ENCODE assay signal across 15 cellular contexts in genomic region chr20:25051386-25052155, GRCh38. TPM values are rescaled to one million over a fixed set of nuclear protein-coding genes. Genes with fewer than 3 reads are reported as not detected.
DNase-seq lines count a peak whose midpoint lies in the region; ATAC-seq and TF ChIP-seq lines count a peak whose summit lies in the region.
"Had no signal": no experiment of that assay in that cellular context is flagged by ENCODE, and none has a peak within 500 bp of the region (broad histone marks: within the 10 kb centered on the region; RNA-seq: fewer than 3 reads in every experiment).

No MANE protein-coding gene starts in this region.

- WGBS in esophagus squamous epithelium, 2 donors, result 91 to 93% methylated on average over 6 of the region's 7 CpGs
- 99% methylated on average over 7 of the region's 7 CpGs; no CpG with 5 or more reads in 1 of the 2 donors for WGBS in transverse colon (ENCODE audit: low coverage in 1 of 2), 2 donors

- H3K4me1 ChIP-seq in esophagus squamous epithelium, result peaks cover 50 to 100% (median 78%) of the 10 kb centered on the region in 3 donors
- peaks cover 24 to 34% of the 10 kb centered on the region in 2 donors for H3K4me1 ChIP-seq in naive thymus-derived CD4-positive, alpha-beta T cell (ENCODE audit: control insufficient read depth in 2 of 2, insufficient read depth in 2 of 2, low read length in 2 of 2)
- peaks cover 42 to 75% (median 51%) of the 10 kb centered on the region in 4 donors for H3K4me1 ChIP-seq in transverse colon

- H3K9me3 ChIP-seq in esophagus squamous epithelium (no peaks in the 10 kb centered on the region), transverse colon (no peaks in the 10 kb centered on the region)
- no peaks in the 10 kb centered on the region for H3K9me3 ChIP-seq in naive thymus-derived CD4-positive, alpha-beta T cell (ENCODE audit: control insufficient read depth in 2 of 3, low read length in 3 of 3)

- peaks cover 0 to 16% (median 2%) of the 10 kb centered on the region in 3 donors for H3K36me3 ChIP-seq in esophagus squamous epithelium
- peaks cover 0 to 28% (median 3%) of the 10 kb centered on the region in 3 experiments for H3K36me3 ChIP-seq in naive thymus-derived CD4-positive, alpha-beta T cell (ENCODE audit: control insufficient read depth in 2 of 3, insufficient read depth in 3 of 3, low read length in 3 of 3)
- peaks cover 0 to 3% (median 0%) of the 10 kb centered on the region in 4 donors for H3K36me3 ChIP-seq in transverse colon

- peak; percentile 10 for DNase-seq in activated naive CD8-positive, alpha-beta T cell treated with anti-CD3 and anti-CD28 coated beads, Interleukin-2, amount 10 ng/mL, durations not matched to agents 7 days and 5 days
- DNase-seq in activated naive CD8-positive, alpha-beta T cell treated with anti-CD3 and anti-CD28 coated beads, Interleukin-2, amount 50 U/mL, for 24 hours, result no peak
- DNase-seq in esophagus squamous epithelium (lab: John Stamatoyannopoulos, UW) (no peak), transverse colon (peak; percentile 5), NCI-H526 treated with DMSO at 0.1 percent for 48 hours (lab: John Stamatoyannopoulos, UW) (no peak), SIG-M5 treated with dmso at 0.1 percent for 504 hours (lab: John Stamatoyannopoulos, UW; ENCODE audit: unreplicated experiment) (no peak)
- DNase-seq in naive thymus-derived CD4-positive, alpha-beta T cell, result no peak
- no peak for DNase-seq in activated T-helper 1 cell treated with anti-CD3 and anti-CD28 coated beads, Interleukin-12 subunit alpha, Interleukin-12 subunit beta, Interleukin-2, Interleukin-4 antibody, amounts not matched to agents 30 ng/mL and 10 ng/mL and 1 ng/mL, durations not matched to agents 14 hours and 24 hours and 36 hours (ENCODE audit: low spot score)
- DNase-seq: activated CD4-positive, alpha-beta T cell treated with anti-CD3 and anti-CD28 coated beads for 4 hours; cortex of kidney; MV-4-11; nephron progenitor cell; PC-3 had no signal

- no peaks in the 10 kb centered on the region for H3K27me3 Mint-ChIP-seq in activated naive CD8-positive, alpha-beta T cell treated with anti-CD3 and anti-CD28 coated beads, Interleukin-2, amount 10 ng/mL, durations not matched to agents 7 days and 5 days
- no peaks in the 10 kb centered on the region for H3K27me3 Mint-ChIP-seq in activated naive CD8-positive, alpha-beta T cell treated with anti-CD3 and anti-CD28 coated beads, Interleukin-2, amount 50 U/mL, for 24 hours
- peaks cover 0 to 6% (median 0%) of the 10 kb centered on the region in 5 donors for H3K27me3 Mint-ChIP-seq in naive thymus-derived CD4-positive, alpha-beta T cell
- peaks cover 31% of the 10 kb centered on the region for H3K27me3 Mint-ChIP-seq in activated T-helper 1 cell treated with anti-CD3 and anti-CD28 coated beads, Interleukin-12 subunit alpha, Interleukin-12 subunit beta, Interleukin-2, Interleukin-4 antibody, amounts not matched to agents 30 ng/mL and 10 ng/mL and 1 ng/mL, durations not matched to agents 14 hours and 24 hours and 36 hours (ENCODE audit: insufficient read depth)

- CTCF ChIA-PET in naive thymus-derived CD4-positive, alpha-beta T cell (lab: Charles Lee), result interaction anchor here (1.0 kb wide), 1 partner anchor 13 kb away, joined by 3 read pairs; no protein-coding TSS in a partner anchor

- H3K27me3 ChIP-seq in esophagus squamous epithelium (no peaks in the 10 kb centered on the region), transverse colon (no peaks in the 10 kb centered on the region)
- no peaks in the 10 kb centered on the region for H3K27me3 ChIP-seq in naive thymus-derived CD4-positive, alpha-beta T cell (ENCODE audit: control insufficient read depth in 2 of 2, insufficient read depth in 2 of 2, low read length in 2 of 2)

- in situ Hi-C loops in transverse colon (cut with MboI; ENCODE audit: low pct_ligation_motif_present in 1 of 4, low pct_unique_long_range_greater_than_20kb in 1 of 4, low sequenced_read_pairs in 3 of 4), result loop anchor here in 1 of 4 donors (25.0 kb wide), 1 partner anchor 336 kb away; the partner anchor contains the start of gene ABHD12

- TF ChIP-seq CTCF in esophagus squamous epithelium (IDR thresholded peaks at IDR 0.05), result no peak
- TF ChIP-seq CTCF in transverse colon (IDR thresholded peaks at IDR 0.05), result no peak

- H3K9me3 Mint-ChIP-seq in activated naive CD8-positive, alpha-beta T cell treated with anti-CD3 and anti-CD28 coated beads, Interleukin-2, amount 10 ng/mL, durations not matched to agents 7 days and 5 days, result no peaks in the 10 kb centered on the region
- no peaks in the 10 kb centered on the region for H3K9me3 Mint-ChIP-seq in activated naive CD8-positive, alpha-beta T cell treated with anti-CD3 and anti-CD28 coated beads, Interleukin-2, amount 50 U/mL, for 24 hours
- no peaks in the 10 kb centered on the region for H3K9me3 Mint-ChIP-seq in naive thymus-derived CD4-positive, alpha-beta T cell
- no peaks in the 10 kb centered on the region for H3K9me3 Mint-ChIP-seq in activated T-helper 1 cell treated with anti-CD3 and anti-CD28 coated beads, Interleukin-12 subunit alpha, Interleukin-12 subunit beta, Interleukin-2, Interleukin-4 antibody, amounts not matched to agents 30 ng/mL and 10 ng/mL and 1 ng/mL, durations not matched to agents 14 hours and 24 hours and 36 hours
- H3K9me3 Mint-ChIP-seq: nephron progenitor cell had no signal

- no peak overlapping the region for H3K4me3 ChIP-seq in esophagus squamous epithelium
- no peak overlapping the region for H3K4me3 ChIP-seq in naive thymus-derived CD4-positive, alpha-beta T cell (ENCODE audit: low read length)
- no peak overlapping the region for H3K4me3 ChIP-seq in transverse colon
- H3K4me3 ChIP-seq: smooth muscle cell had no signal

- no peak for ATAC-seq in activated naive CD8-positive, alpha-beta T cell treated with anti-CD3 and anti-CD28 coated beads, Interleukin-2, amount 10 ng/mL, durations not matched to agents 7 days and 5 days (ENCODE audit: low read depth)
- ATAC-seq in activated naive CD8-positive, alpha-beta T cell treated with anti-CD3 and anti-CD28 coated beads, Interleukin-2, amount 50 U/mL, for 24 hours, result no peak
- ATAC-seq in naive thymus-derived CD4-positive, alpha-beta T cell, result no peak
- ATAC-seq: HCT116, PC-3 had no signal

- TF ChIP-seq EP300 in transverse colon (IDR thresholded peaks at IDR 0.05; ENCODE audit: low read depth), result no peak

- intact Hi-C loops in esophagus squamous epithelium (cut with DNase I) (no loop called here), transverse colon (cut with DNase I; ENCODE audit: low total_unique reads) (loop anchor here (10.0 kb wide), 1 partner anchor 213 kb away; no protein-coding TSS in a partner anchor)
- intact Hi-C loops in naive thymus-derived CD4-positive, alpha-beta T cell (cut with micrococcal nuclease), result loop anchor here (10.0 kb wide), 1 partner anchor 1027 kb away; no protein-coding TSS in a partner anchor
- intact Hi-C loops in activated T-helper 1 cell treated with anti-CD3 and anti-CD28 coated beads, Interleukin-12 subunit alpha, Interleukin-12 subunit beta, Interleukin-2, Interleukin-4 antibody, amounts not matched to agents 30 ng/mL and 10 ng/mL and 1 ng/mL, durations not matched to agents 14 hours and 24 hours and 36 hours (cut with micrococcal nuclease), result no loop called here

- no peak for TF ChIP-seq POLR2A in esophagus squamous epithelium (IDR thresholded peaks at IDR 0.05)
- TF ChIP-seq POLR2A in transverse colon (IDR thresholded peaks at IDR 0.05), result no peak

- H3K4me3 Mint-ChIP-seq in activated naive CD8-positive, alpha-beta T cell treated with anti-CD3 and anti-CD28 coated beads, Interleukin-2, amount 10 ng/mL, durations not matched to agents 7 days and 5 days, result no peak overlapping the region
- no peak overlapping the region for H3K4me3 Mint-ChIP-seq in activated naive CD8-positive, alpha-beta T cell treated with anti-CD3 and anti-CD28 coated beads, Interleukin-2, amount 50 U/mL, for 24 hours
- peak overlapping the region in 1 of 10 donors; percentile 2 for H3K4me3 Mint-ChIP-seq in naive thymus-derived CD4-positive, alpha-beta T cell
- no peak overlapping the region for H3K4me3 Mint-ChIP-seq in activated T-helper 1 cell treated with anti-CD3 and anti-CD28 coated beads, Interleukin-12 subunit alpha, Interleukin-12 subunit beta, Interleukin-2, Interleukin-4 antibody, amounts not matched to agents 30 ng/mL and 10 ng/mL and 1 ng/mL, durations not matched to agents 14 hours and 24 hours and 36 hours
- H3K4me3 Mint-ChIP-seq: nephron progenitor cell had no signal

- peak overlapping the region in 3 of 4 donors; percentile 72 to 96 (median 90) for H3K27ac ChIP-seq in esophagus squamous epithelium
- H3K27ac ChIP-seq in naive thymus-derived CD4-positive, alpha-beta T cell (ENCODE audit: low read depth, low read length), result no peak overlapping the region
- H3K27ac ChIP-seq in transverse colon, result peak overlapping the region; percentile 92 to 98 (median 96)

- no peak overlapping the region for H3K27ac Mint-ChIP-seq in activated naive CD8-positive, alpha-beta T cell treated with anti-CD3 and anti-CD28 coated beads, Interleukin-2, amount 10 ng/mL, durations not matched to agents 7 days and 5 days
- no peak overlapping the region for H3K27ac Mint-ChIP-seq in activated naive CD8-positive, alpha-beta T cell treated with anti-CD3 and anti-CD28 coated beads, Interleukin-2, amount 50 U/mL, for 24 hours
- H3K27ac Mint-ChIP-seq in naive thymus-derived CD4-positive, alpha-beta T cell, result peak overlapping the region in 6 of 9 donors; percentile 7 to 83 (median 42)
- no peak overlapping the region for H3K27ac Mint-ChIP-seq in activated T-helper 1 cell treated with anti-CD3 and anti-CD28 coated beads, Interleukin-12 subunit alpha, Interleukin-12 subunit beta, Interleukin-2, Interleukin-4 antibody, amounts not matched to agents 30 ng/mL and 10 ng/mL and 1 ng/mL, durations not matched to agents 14 hours and 24 hours and 36 hours
- H3K27ac Mint-ChIP-seq: nephron progenitor cell had no signal

- peaks cover 18% of the 10 kb centered on the region for H3K36me3 Mint-ChIP-seq in activated naive CD8-positive, alpha-beta T cell treated with anti-CD3 and anti-CD28 coated beads, Interleukin-2, amount 10 ng/mL, durations not matched to agents 7 days and 5 days
- H3K36me3 Mint-ChIP-seq in activated naive CD8-positive, alpha-beta T cell treated with anti-CD3 and anti-CD28 coated beads, Interleukin-2, amount 50 U/mL, for 24 hours (ENCODE audit: low read depth), result no peaks in the 10 kb centered on the region
- peaks cover 0 to 27% (median 0%) of the 10 kb centered on the region in 5 donors for H3K36me3 Mint-ChIP-seq in naive thymus-derived CD4-positive, alpha-beta T cell
- peaks cover 13% of the 10 kb centered on the region for H3K36me3 Mint-ChIP-seq in activated T-helper 1 cell treated with anti-CD3 and anti-CD28 coated beads, Interleukin-12 subunit alpha, Interleukin-12 subunit beta, Interleukin-2, Interleukin-4 antibody, amounts not matched to agents 30 ng/mL and 10 ng/mL and 1 ng/mL, durations not matched to agents 14 hours and 24 hours and 36 hours (ENCODE audit: low read depth)

- H3K4me1 Mint-ChIP-seq in activated naive CD8-positive, alpha-beta T cell treated with anti-CD3 and anti-CD28 coated beads, Interleukin-2, amount 10 ng/mL, durations not matched to agents 7 days and 5 days, result peaks cover 40% of the 10 kb centered on the region
- H3K4me1 Mint-ChIP-seq in activated naive CD8-positive, alpha-beta T cell treated with anti-CD3 and anti-CD28 coated beads, Interleukin-2, amount 50 U/mL, for 24 hours, result peaks cover 56% of the 10 kb centered on the region
- peaks cover 41 to 83% (median 67%) of the 10 kb centered on the region in 7 donors for H3K4me1 Mint-ChIP-seq in naive thymus-derived CD4-positive, alpha-beta T cell
- H3K4me1 Mint-ChIP-seq in activated T-helper 1 cell treated with anti-CD3 and anti-CD28 coated beads, Interleukin-12 subunit alpha, Interleukin-12 subunit beta, Interleukin-2, Interleukin-4 antibody, amounts not matched to agents 30 ng/mL and 10 ng/mL and 1 ng/mL, durations not matched to agents 14 hours and 24 hours and 36 hours (ENCODE audit: low read depth), result peaks cover 28% of the 10 kb centered on the region

- POLR2A ChIA-PET in activated naive CD8-positive, alpha-beta T cell treated with anti-CD3 and anti-CD28 coated beads, Interleukin-2, amount 10 ng/mL, durations not matched to agents 7 days and 5 days (lab: Charles Lee), result no interaction called here
- POLR2A ChIA-PET in naive thymus-derived CD4-positive, alpha-beta T cell (lab: Charles Lee), result no interaction called here

RNA-seq across cellular contexts. Expression of gene ACSS1, which starts 6.4 kb away (rescaled TPM):
- total RNA-seq in activated naive CD8-positive, alpha-beta T cell treated with anti-CD3 and anti-CD28 coated beads, Interleukin-2, amount 10 ng/mL, durations not matched to agents 7 days and 5 days, result 10 to 100 TPM; 53.3 to 55.8 TPM
- 10 to 100 TPM in 3 of 4 donors, 1 to 10 TPM in 1; 5.8 to 23.5 (median 11.1) TPM for total RNA-seq in esophagus squamous epithelium
- total RNA-seq in naive thymus-derived CD4-positive, alpha-beta T cell, result 10 to 100 TPM; 33.1 to 51.7 (median 38.4) TPM
- polyA plus RNA-seq in naive thymus-derived CD4-positive, alpha-beta T cell, result 10 to 100 TPM; 39.7 to 44.7 TPM
- 10 to 100 TPM; 30.3 to 64.7 (median 51.6) TPM for total RNA-seq in transverse colon
- total RNA-seq in activated T-helper 1 cell treated with anti-CD3 and anti-CD28 coated beads, Interleukin-12 subunit alpha, Interleukin-12 subunit beta, Interleukin-2, Interleukin-4 antibody, amounts not matched to agents 30 ng/mL and 10 ng/mL and 1 ng/mL, durations not matched to agents 14 hours and 24 hours and 36 hours, result 11.7 and 12.7 TPM in 2 replicates

RNA-seq across cellular contexts. Expression of gene VSX1, which starts 30.4 kb away (rescaled TPM):
- not detected for total RNA-seq in activated naive CD8-positive, alpha-beta T cell treated with anti-CD3 and anti-CD28 coated beads, Interleukin-2, amount 10 ng/mL, durations not matched to agents 7 days and 5 days
- not detected for total RNA-seq in esophagus squamous epithelium
- not detected for total RNA-seq in naive thymus-derived CD4-positive, alpha-beta T cell
- not detected for polyA plus RNA-seq in naive thymus-derived CD4-positive, alpha-beta T cell
- under 1 TPM in 1 of 4 donors, not detected in 3; 0.16 TPM for total RNA-seq in transverse colon
- total RNA-seq in activated T-helper 1 cell treated with anti-CD3 and anti-CD28 coated beads, Interleukin-12 subunit alpha, Interleukin-12 subunit beta, Interleukin-2, Interleukin-4 antibody, amounts not matched to agents 30 ng/mL and 10 ng/mL and 1 ng/mL, durations not matched to agents 14 hours and 24 hours and 36 hours, result not detected in 2 replicates
- total RNA-seq: PC-3, smooth muscle cell had no signal
- polyA plus RNA-seq: smooth muscle cell had no signal

RNA-seq across cellular contexts. Expression of gene APMAP, which starts 59.0 kb away (rescaled TPM):
- total RNA-seq in activated naive CD8-positive, alpha-beta T cell treated with anti-CD3 and anti-CD28 coated beads, Interleukin-2, amount 10 ng/mL, durations not matched to agents 7 days and 5 days, result 10 to 100 TPM; 60.7 to 64.6 TPM
- total RNA-seq in esophagus squamous epithelium (10 to 100 TPM; 16.7 to 38.4 (median 25.6) TPM), transverse colon (10 to 100 TPM; 14.9 to 88.6 (median 50.2) TPM)
- 10 to 100 TPM; 28.2 to 47.3 (median 38.8) TPM for total RNA-seq in naive thymus-derived CD4-positive, alpha-beta T cell
- polyA plus RNA-seq in naive thymus-derived CD4-positive, alpha-beta T cell, result 10 to 100 TPM; 70.2 to 74.6 TPM
- 57.7 and 58.7 TPM in 2 replicates for total RNA-seq in activated T-helper 1 cell treated with anti-CD3 and anti-CD28 coated beads, Interleukin-12 subunit alpha, Interleukin-12 subunit beta, Interleukin-2, Interleukin-4 antibody, amounts not matched to agents 30 ng/mL and 10 ng/mL and 1 ng/mL, durations not matched to agents 14 hours and 24 hours and 36 hours

Comparison
In these comparisons a context has a peak if more than half of its experiments do, and no peak if none do; other contexts are left out.
1. DNase-seq: peak in activated naive CD8-positive, alpha-beta T cell treated with anti-CD3 and anti-CD28 coated beads, Interleukin-2, amount 10 ng/mL, durations not matched to agents 7 days and 5 days (single experiment) and transverse colon (single experiment); none in activated naive CD8-positive, alpha-beta T cell treated with anti-CD3 and anti-CD28 coated beads, Interleukin-2, amount 50 U/mL, for 24 hours (single experiment), esophagus squamous epithelium (single experiment), naive thymus-derived CD4-positive, alpha-beta T cell (0 of 9), NCI-H526 treated with DMSO at 0.1 percent for 48 hours (single experiment), SIG-M5 treated with dmso at 0.1 percent for 504 hours (single experiment) and activated T-helper 1 cell treated with anti-CD3 and anti-CD28 coated beads, Interleukin-12 subunit alpha, Interleukin-12 subunit beta, Interleukin-2, Interleukin-4 antibody, amounts not matched to agents 30 ng/mL and 10 ng/mL and 1 ng/mL, durations not matched to agents 14 hours and 24 hours and 36 hours (single experiment).
2. H3K27ac Mint-ChIP-seq: peak in naive thymus-derived CD4-positive, alpha-beta T cell (6 of 9); none in activated naive CD8-positive, alpha-beta T cell treated with anti-CD3 and anti-CD28 coated beads, Interleukin-2, amount 10 ng/mL, durations not matched to agents 7 days and 5 days (single experiment), activated naive CD8-positive, alpha-beta T cell treated with anti-CD3 and anti-CD28 coated beads, Interleukin-2, amount 50 U/mL, for 24 hours (single experiment) and activated T-helper 1 cell treated with anti-CD3 and anti-CD28 coated beads, Interleukin-12 subunit alpha, Interleukin-12 subunit beta, Interleukin-2, Interleukin-4 antibody, amounts not matched to agents 30 ng/mL and 10 ng/mL and 1 ng/mL, durations not matched to agents 14 hours and 24 hours and 36 hours (single experiment).
3. intact Hi-C loops: an anchor here in naive thymus-derived CD4-positive, alpha-beta T cell (10.0 kb wide) and transverse colon (10.0 kb wide); none called in esophagus squamous epithelium and activated T-helper 1 cell treated with anti-CD3 and anti-CD28 coated beads, Interleukin-12 subunit alpha, Interleukin-12 subunit beta, Interleukin-2, Interleukin-4 antibody, amounts not matched to agents 30 ng/mL and 10 ng/mL and 1 ng/mL, durations not matched to agents 14 hours and 24 hours and 36 hours.